Comparison of ENCODE assay signal across 13 cellular contexts in the genomic region with DNA sequence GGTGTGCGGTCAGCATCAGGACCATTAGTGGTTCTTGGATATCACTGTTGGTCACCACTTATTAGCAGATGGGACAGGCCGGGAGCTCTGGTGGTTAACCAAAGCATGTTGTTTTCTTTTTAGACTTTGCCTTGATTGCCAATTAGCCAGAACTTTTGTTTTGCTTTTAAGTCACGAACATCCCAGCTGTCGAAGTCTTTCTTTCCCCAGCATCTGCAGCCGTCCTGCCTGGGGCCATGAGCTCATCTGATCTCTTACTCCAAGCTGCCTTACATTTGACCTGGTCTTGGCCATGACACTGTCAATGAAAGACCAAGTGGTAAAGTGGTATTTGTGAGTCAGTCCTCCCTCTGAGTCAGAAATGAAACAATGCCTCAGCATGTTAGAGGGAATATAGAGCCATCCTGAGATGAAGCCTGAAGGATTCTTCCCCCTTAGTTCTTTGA. TPM values are rescaled to one million over a fixed set of nuclear protein-coding genes. Genes with fewer than 3 reads are reported as not detected.
A peak's percentile ranks its signal among the peaks of the same experiment; 100 is the strongest.
DNase-seq lines count a peak whose midpoint lies in the region; ATAC-seq and TF ChIP-seq lines count a peak whose summit lies in the region.
"Had no signal": no experiment of that assay in that cellular context is flagged by ENCODE, and none has a peak within 500 bp of the region (broad histone marks: within the 10 kb centered on the region; RNA-seq: fewer than 3 reads in every experiment).

No MANE protein-coding gene starts in this region.

- H3K27ac ChIP-seq in breast epithelium (no peak overlapping the region), vagina (peak overlapping the region; percentile 33)
- H3K27ac ChIP-seq: upper lobe of left lung had no signal

- H3K36me3 ChIP-seq in breast epithelium (no peaks in the 10 kb centered on the region), vagina (no peaks in the 10 kb centered on the region)
- H3K36me3 ChIP-seq: upper lobe of left lung had no signal

- no peaks in the 10 kb centered on the region for H3K9me3 Mint-ChIP-seq in MCF 10A (ENCODE audit: unreplicated experiment)

- BruUV-seq in MCF 10A (replicated peaks; lab: Mats Ljungman, UMichigan) = no TSS peak

- CTCF ChIA-PET in MCF 10A (lab: Yijun Ruan, JAX) = interaction anchor here (0.6 to 2.0 kb wide), 10 partner anchors 8 to 1547 kb away, joined by 3 to 9 read pairs (median 4); no protein-coding TSS in a partner anchor

- no peak for ATAC-seq in GM21515 (IDR thresholded peaks at IDR 0.05; ENCODE audit: unreplicated experiment)
- ATAC-seq in omental fat pad (ENCODE audit: low FRiP score) = no peak

- in situ Hi-C loops in SK-MEL-5 (cut with HindIII; ENCODE audit: low pct_unique_long_range_greater_than_20kb, low sequenced_read_pairs) = no loop called here

- POLR2A ChIA-PET in MCF 10A (lab: Yijun Ruan, JAX) = interaction anchor here (0.5 to 5.7 kb wide), 13 partner anchors 8 to 1653 kb away, joined by 3 to 40 read pairs (median 4); no protein-coding TSS in a partner anchor

- peak overlapping the region; percentile 11 for H3K4me3 Mint-ChIP-seq in MCF 10A (ENCODE audit: unreplicated experiment)
- H3K4me3 Mint-ChIP-seq: naive B cell had no signal

- intact Hi-C loops in MCF 10A (cut with micrococcal nuclease) = no loop called here
- intact Hi-C loops in breast epithelium (cut with DNase I; ENCODE audit: low total_unique reads) = no loop called here
- intact Hi-C loops in vagina (cut with DNase I) = no loop called here

- H3K4me1 ChIP-seq in breast epithelium (no peaks in the 10 kb centered on the region), vagina (peaks cover 12% of the 10 kb centered on the region)
- H3K4me1 ChIP-seq: upper lobe of left lung had no signal

- peaks cover 39% of the 10 kb centered on the region for H3K4me1 Mint-ChIP-seq in MCF 10A (ENCODE audit: insufficient read depth, unreplicated experiment)

- H3K4me3 ChIP-seq in breast epithelium (no peak overlapping the region), fibroblast of the aortic adventitia (ENCODE audit: low read depth, low read length) (no peak overlapping the region), vagina (no peak overlapping the region)
- H3K4me3 ChIP-seq: upper lobe of left lung had no signal

- no peak for TF ChIP-seq POLR2A in breast epithelium (IDR thresholded peaks at IDR 0.05)
- TF ChIP-seq POLR2A in vagina (IDR thresholded peaks at IDR 0.05) = no peak

- no peaks in the 10 kb centered on the region for H3K27me3 ChIP-seq in breast epithelium
- H3K27me3 ChIP-seq in vagina = no peaks in the 10 kb centered on the region
- H3K27me3 ChIP-seq: upper lobe of left lung had no signal

- peak overlapping the region; percentile 65 for H3K27ac Mint-ChIP-seq in MCF 10A (ENCODE audit: low read depth, unreplicated experiment)

- no peaks in the 10 kb centered on the region for H3K27me3 Mint-ChIP-seq in MCF 10A (ENCODE audit: insufficient read depth, unreplicated experiment)

- TF ChIP-seq CTCF in MCF 10A (IDR thresholded peaks at IDR 0.05; ENCODE audit: unreplicated experiment) = no peak
- TF ChIP-seq CTCF in breast epithelium (IDR thresholded peaks at IDR 0.05) = no peak
- no peak for TF ChIP-seq CTCF in fibroblast of the aortic adventitia (IDR thresholded peaks at IDR 0.05; ENCODE audit: insufficient read depth, low read length)
- TF ChIP-seq CTCF in vagina (IDR thresholded peaks at IDR 0.05) = no peak
- no peak for TF ChIP-seq CTCF in omental fat pad (IDR thresholded peaks at IDR 0.05)

- H3K9me3 ChIP-seq in breast epithelium (no peaks in the 10 kb centered on the region), vagina (no peaks in the 10 kb centered on the region)
- H3K9me3 ChIP-seq: upper lobe of left lung had no signal

- H3K36me3 Mint-ChIP-seq in MCF 10A (ENCODE audit: insufficient read depth, unreplicated experiment) = no peaks in the 10 kb centered on the region

- DNase-seq in MCF 10A (ENCODE audit: unreplicated experiment) = peak; percentile 96
- no peak for DNase-seq in breast epithelium (ENCODE audit: low spot score in 2 of 2)
- DNase-seq in SK-MEL-5 (ENCODE audit: low read depth, low spot score) = peak; percentile 19
- DNase-seq in fibroblast of the aortic adventitia (ENCODE audit: low read depth) = peak; percentile 93
- DNase-seq in vagina (ENCODE audit: extremely low spot score in 2 of 2) = no peak
- DNase-seq in AML-193 (lab: John Stamatoyannopoulos, UW) = no peak
- no peak for DNase-seq in omental fat pad (ENCODE audit: low spot score)
- DNase-seq: activated effector memory CD4-positive, alpha-beta T cell treated with Interleukin-2 at 50 U/mL for 16 hours; naive B cell; NCI-H510A; stimulated activated CD4-positive, alpha-beta T cell treated with anti-CD3 and anti-CD28 coated beads, Interleukin-4, amount 100 ng/mL, for 24 hours; upper lobe of left lung had no signal

RNA-seq across cellular contexts. Expression of a gene that starts 53.9 kb away (rescaled TPM):
- total RNA-seq in MCF 10A (2022) = 30.0 and 40.5 TPM in 2 replicates
- 10 to 100 TPM; 17.3 to 19.7 (median 18.0) TPM for total RNA-seq in breast epithelium
- total RNA-seq in SK-MEL-5 (2014; rRNA removed; shearing (Covaris generic)) = 13.4 and 19.4 TPM in 2 replicates
- polyA plus RNA-seq in SK-MEL-5 (2015; cell fraction: cytosol; rRNA removed) = 25.6 and 34.0 TPM in 2 replicates
- polyA plus RNA-seq in SK-MEL-5 (2015; cell fraction: nucleus; rRNA removed) = 52.0 and 62.3 TPM in 2 replicates
- total RNA-seq in fibroblast of the aortic adventitia (ENCODE audit: low replicate concordance) = 0.25 and 5.2 TPM in 2 replicates
- 23.1 TPM for total RNA-seq in vagina
- 10 to 100 TPM; 27.9 to 87.0 (median 42.9) TPM for total RNA-seq in omental fat pad

Comparison
In these comparisons a context has a peak if more than half of its experiments do, and no peak if none do; other contexts are left out.
1. DNase-seq: peak in MCF 10A (single experiment), SK-MEL-5 (single experiment) and fibroblast of the aortic adventitia (single experiment); none in breast epithelium (0 of 2), vagina (0 of 2), AML-193 (0 of 2) and omental fat pad (single experiment).